Comparison of ENCODE assay signal across 1 cellular context in genomic region chr7:152403726-152404125, GRCh38.
TF ChIP-seq lines count a peak whose summit lies in the region.

No MANE protein-coding gene starts in this region.

TF ChIP-seq in HEK293, 187 proteins besides CTCF, POLR2A, EP300 and RAD21 (continued from another document):
- peak; percentile 80 for TF ChIP-seq ZSCAN4 (tag by site-specific recombination; IDR thresholded peaks at IDR 0.05)
